ENCODE assay signal across 25 cellular contexts in the genomic region with DNA sequence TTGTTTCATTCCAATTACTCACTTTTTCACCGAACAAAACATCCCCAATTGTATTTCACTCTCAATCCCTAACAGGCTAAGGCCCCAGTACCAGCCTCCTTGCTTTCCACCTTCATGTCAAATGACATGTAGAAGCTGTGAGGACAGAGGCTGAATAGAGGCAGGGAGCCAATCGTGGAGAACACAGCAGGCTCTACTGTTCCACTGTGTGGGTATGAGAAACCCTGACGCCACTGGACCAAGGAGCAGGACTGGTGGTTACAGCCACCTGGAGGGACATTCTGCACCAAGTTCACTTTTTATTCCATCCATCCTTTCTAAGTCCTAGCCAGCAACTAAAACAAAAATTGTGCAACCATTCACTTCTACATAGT.
"Had no signal": no experiment of that assay in that cellular context is flagged by ENCODE, and none has a peak within 500 bp of the region (broad histone marks: within the 10 kb centered on the region; RNA-seq: fewer than 3 reads in every experiment).

No MANE protein-coding gene starts in this region.

- ATAC-seq: foreskin keratinocyte; gastroesophageal sphincter; left colon; naive thymus-derived CD4-positive, alpha-beta T cell; stimulated activated memory B cell treated with anti-CD40 and anti-IgM and Interleukin-4, amounts not matched to agents 10 μg/mL and 1 μg/mL and 100 μg/mL, for 72 hours; stimulated activated naive CD8-positive, alpha-beta T cell treated with anti-CD3 and anti-CD28 coated beads, Interleukin-15, Interleukin-2, amounts not matched to agents 100 U/mL and 50 U/mL, for 24 hours had no signal

- DNase-seq: dermis blood vessel endothelial cell; effector memory CD4-positive, alpha-beta T cell; foreskin keratinocyte; glutamatergic neuron; immature natural killer cell; islet precursor cell; kidney glomerular epithelial cell; left colon; mesenchymal stem cell; naive thymus-derived CD4-positive, alpha-beta T cell; sigmoid colon; stimulated activated CD4-positive, alpha-beta T cell treated with anti-CD3 and anti-CD28 coated beads, Interleukin-2, amount 100 ng/mL, for 24 hours; stimulated activated CD4-positive, alpha-beta T cell treated with anti-CD3 and anti-CD28 coated beads, Interleukin-4, amount 100 ng/mL, for 24 hours; stimulated activated naive CD8-positive, alpha-beta T cell treated with anti-CD3 and anti-CD28 coated beads, Interleukin-15, Interleukin-2, amounts not matched to agents 100 U/mL and 50 U/mL, for 24 hours; transverse colon had no signal

- H3K4me1 Mint-ChIP-seq: immature natural killer cell; mesothelial cell of epicardium; naive thymus-derived CD4-positive, alpha-beta T cell; nephron; neural progenitor cell; stimulated activated memory B cell treated with anti-CD40 and anti-IgM and Interleukin-4, amounts not matched to agents 10 μg/mL and 1 μg/mL and 100 μg/mL, for 72 hours had no signal

- H3K9me3 ChIP-seq: thoracic aorta, transverse colon, vagina had no signal

- H3K4me3 ChIP-seq: coronary artery, esophagus muscularis mucosa, gastroesophageal sphincter, lung, neural progenitor cell, sigmoid colon, thoracic aorta, transverse colon, vagina had no signal

- H3K4me1 ChIP-seq: esophagus muscularis mucosa, foreskin keratinocyte, gastroesophageal sphincter, neural progenitor cell, sigmoid colon, transverse colon, vagina had no signal

- H3K27ac Mint-ChIP-seq: immature natural killer cell; mesothelial cell of epicardium; naive thymus-derived CD4-positive, alpha-beta T cell; nephron; neural progenitor cell; stimulated activated memory B cell treated with anti-CD40 and anti-IgM and Interleukin-4, amounts not matched to agents 10 μg/mL and 1 μg/mL and 100 μg/mL, for 72 hours had no signal

- H3K36me3 Mint-ChIP-seq: immature natural killer cell; mesothelial cell of epicardium; naive thymus-derived CD4-positive, alpha-beta T cell; stimulated activated memory B cell treated with anti-CD40 and anti-IgM and Interleukin-4, amounts not matched to agents 10 μg/mL and 1 μg/mL and 100 μg/mL, for 72 hours had no signal

- H3K9me3 Mint-ChIP-seq: stimulated activated memory B cell treated with anti-CD40 and anti-IgM and Interleukin-4, amounts not matched to agents 10 μg/mL and 1 μg/mL and 100 μg/mL, for 72 hours had no signal

- H3K27me3 Mint-ChIP-seq: naive thymus-derived CD4-positive, alpha-beta T cell; stimulated activated memory B cell treated with anti-CD40 and anti-IgM and Interleukin-4, amounts not matched to agents 10 μg/mL and 1 μg/mL and 100 μg/mL, for 72 hours had no signal

- H3K4me3 Mint-ChIP-seq: immature natural killer cell; mesothelial cell of epicardium; naive thymus-derived CD4-positive, alpha-beta T cell; nephron; neural progenitor cell; stimulated activated memory B cell treated with anti-CD40 and anti-IgM and Interleukin-4, amounts not matched to agents 10 μg/mL and 1 μg/mL and 100 μg/mL, for 72 hours had no signal

- H3K27ac ChIP-seq: coronary artery, esophagus muscularis mucosa, foreskin keratinocyte, gastroesophageal sphincter, neural progenitor cell, sigmoid colon, thoracic aorta, transverse colon, vagina had no signal

- H3K36me3 ChIP-seq: esophagus muscularis mucosa, gastroesophageal sphincter, neural progenitor cell, sigmoid colon, thoracic aorta, transverse colon, vagina had no signal

- H3K27me3 ChIP-seq: esophagus muscularis mucosa, foreskin keratinocyte, gastroesophageal sphincter, neural progenitor cell, sigmoid colon, transverse colon, vagina had no signal
